Comparison of ENCODE assay signal across 8 cellular contexts in the genomic region with DNA sequence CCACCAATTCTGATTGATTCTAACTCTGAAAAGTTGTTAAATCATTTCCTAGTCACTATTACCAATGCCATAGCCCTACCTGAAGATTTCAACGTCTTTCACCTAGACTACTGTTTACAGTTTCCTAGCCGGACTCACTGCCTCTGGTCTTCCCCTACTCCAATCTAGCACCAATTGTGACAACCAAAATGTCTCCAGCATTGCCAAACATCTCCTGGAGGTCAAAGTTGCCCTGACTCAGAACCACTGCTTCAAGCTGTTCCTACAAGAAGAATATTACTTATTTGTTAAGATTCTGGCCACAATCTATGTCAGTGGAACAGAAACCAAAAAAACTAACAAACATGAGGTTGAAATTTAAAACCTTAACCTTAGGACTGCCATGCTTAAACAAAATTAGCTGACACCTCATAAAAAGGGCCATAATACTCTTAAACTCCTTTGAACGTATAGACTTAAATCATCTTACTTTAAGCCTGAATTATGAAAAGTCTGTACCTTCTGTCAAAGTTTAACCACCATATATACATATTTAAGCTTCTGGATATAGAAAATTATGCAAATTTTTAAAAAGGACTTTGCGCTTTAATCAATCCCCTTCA. TPM values are rescaled to one million over a fixed set of nuclear protein-coding genes. Genes with fewer than 3 reads are reported as not detected.
DNase-seq lines count a peak whose midpoint lies in the region; ATAC-seq and TF ChIP-seq lines count a peak whose summit lies in the region.

No MANE protein-coding gene starts in this region.

- H3K27me3 Mint-ChIP-seq in chondrocyte (ENCODE audit: low read depth), result no peaks in the 10 kb centered on the region
- no peaks in the 10 kb centered on the region for H3K27me3 Mint-ChIP-seq in natural killer cell (ENCODE audit: low read depth in 2 of 2)

- H3K4me3 Mint-ChIP-seq in chondrocyte (ENCODE audit: unreplicated experiment) (peak overlapping the region; percentile 82), natural killer cell (peak overlapping the region; percentile 84)

- H3K36me3 ChIP-seq in BLaER1 treated with 17β-estradiol and CSF1 and Interleukin-3, amounts not matched to agents 10 nM and 100 nM, result peaks cover 38 to 58% (median 56%) of the 10 kb centered on the region in 11 experiments
- H3K36me3 ChIP-seq in Karpas-422 (ENCODE audit: insufficient read depth, low read length), result peaks cover 13% of the 10 kb centered on the region

- no peak for TF ChIP-seq CTCF in chondrocyte (IDR thresholded peaks at IDR 0.05)
- no peak for TF ChIP-seq CTCF in natural killer cell (IDR thresholded peaks at IDR 0.05)

- H3K9me3 ChIP-seq in BLaER1 treated with 17β-estradiol and CSF1 and Interleukin-3, amounts not matched to agents 10 nM and 100 nM (replicated peaks in 1 of 11), result no peaks in the 10 kb centered on the region
- no peaks in the 10 kb centered on the region for H3K9me3 ChIP-seq in Karpas-422 (ENCODE audit: low read length)

- H3K4me1 Mint-ChIP-seq in chondrocyte (ENCODE audit: low read depth) (peaks cover 37% of the 10 kb centered on the region), natural killer cell (peaks cover 33 to 39% of the 10 kb centered on the region in 2 donors)

- H3K27me3 ChIP-seq in BLaER1 treated with 17β-estradiol and CSF1 and Interleukin-3, amounts not matched to agents 10 nM and 100 nM, result no peaks in the 10 kb centered on the region
- H3K27me3 ChIP-seq in Karpas-422 (ENCODE audit: low read length), result no peaks in the 10 kb centered on the region

- no peak for ATAC-seq in natural killer cell

- H3K36me3 Mint-ChIP-seq in chondrocyte (ENCODE audit: low read depth), result peaks cover 9% of the 10 kb centered on the region
- no peaks in the 10 kb centered on the region for H3K36me3 Mint-ChIP-seq in natural killer cell

- H3K79me2 ChIP-seq in Karpas-422 (ENCODE audit: low read length), result peaks cover 65% of the 10 kb centered on the region

- intact Hi-C loops in natural killer cell (cut with micrococcal nuclease), result loop anchor here (1.0 to 10.0 kb wide), 7 partner anchors 42 to 506 kb away; a partner anchor contains a TSS

- DNase-seq in Karpas-422 (peak; percentile 73), chondrocyte (ENCODE audit: low spot score) (no peak), natural killer cell (no peak), iPS-NIHi11 (ENCODE audit: low spot score) (no peak), COR-L47 (lab: John Stamatoyannopoulos, UW) (no peak), NOMO-1 treated with dmso at 0.1 percent for 144 hours (lab: John Stamatoyannopoulos, UW; ENCODE audit: unreplicated experiment) (no peak), NCI-H1436 treated with DMSO at 0.1 percent for 48 hours (lab: John Stamatoyannopoulos, UW) (no peak)

- peak overlapping the region; percentile 27 for H3K27ac Mint-ChIP-seq in chondrocyte (ENCODE audit: unreplicated experiment)
- peak overlapping the region; percentile 86 to 88 for H3K27ac Mint-ChIP-seq in natural killer cell

- peak overlapping the region in 6 of 11 experiments; percentile 96 to 99 (median 97); a peak in 11 of 22 replicates for H3K27ac ChIP-seq in BLaER1 treated with 17β-estradiol and CSF1 and Interleukin-3, amounts not matched to agents 10 nM and 100 nM
- peak overlapping the region; percentile 89 for H3K27ac ChIP-seq in Karpas-422 (ENCODE audit: low read length)

- H3K4me1 ChIP-seq in BLaER1 treated with 17β-estradiol and CSF1 and Interleukin-3, amounts not matched to agents 10 nM and 100 nM, result peaks cover 35 to 50% (median 42%) of the 10 kb centered on the region in 10 experiments
- H3K4me1 ChIP-seq in Karpas-422 (ENCODE audit: low read length), result peaks cover 42% of the 10 kb centered on the region

- H3K4me2 ChIP-seq in BLaER1 treated with 17β-estradiol and CSF1 and Interleukin-3, amounts not matched to agents 10 nM and 100 nM, result peak overlapping the region; percentile 70 to 93 (median 86)
- H3K4me2 ChIP-seq in Karpas-422 (ENCODE audit: low read depth, low read length, poor library complexity, severe bottlenecking), result peak overlapping the region; percentile 84

- peaks cover 55 to 65% (median 58%) of the 10 kb centered on the region in 11 experiments; a peak in 21 of 22 replicates for H4K20me1 ChIP-seq in BLaER1 treated with 17β-estradiol and CSF1 and Interleukin-3, amounts not matched to agents 10 nM and 100 nM
- peaks cover 17% of the 10 kb centered on the region for H4K20me1 ChIP-seq in Karpas-422 (ENCODE audit: insufficient read depth, low read depth, low read length)

- H3K9ac ChIP-seq in BLaER1 treated with 17β-estradiol and CSF1 and Interleukin-3, amounts not matched to agents 10 nM and 100 nM, result peak overlapping the region; percentile 96 to 99 (median 98)
- peak overlapping the region; percentile 95 for H3K9ac ChIP-seq in Karpas-422 (ENCODE audit: low read length)

- H3K9me3 Mint-ChIP-seq in chondrocyte (ENCODE audit: low read depth) (no peaks in the 10 kb centered on the region), natural killer cell (no peaks in the 10 kb centered on the region)

- no peaks in the 10 kb centered on the region for H3K9me2 ChIP-seq in Karpas-422 (replicated peaks; ENCODE audit: insufficient read depth, low read length)

- no peak overlapping the region for H2AFZ ChIP-seq in Karpas-422 (ENCODE audit: low read length)

- peak overlapping the region; percentile 86 to 98 (median 94) for H3K4me3 ChIP-seq in BLaER1 treated with 17β-estradiol and CSF1 and Interleukin-3, amounts not matched to agents 10 nM and 100 nM
- peak overlapping the region; percentile 97 for H3K4me3 ChIP-seq in Karpas-422 (ENCODE audit: low read length)

RNA-seq across cellular contexts. Expression of a gene that starts 2.1 kb away (rescaled TPM):
- 66.2 and 96.6 TPM in 2 replicates for total RNA-seq in Karpas-422 (2014; rRNA removed; shearing (Covaris generic); ENCODE audit: low replicate concordance)
- total RNA-seq in chondrocyte, result 53.3 to 61.3 TPM (median 53.8 TPM) in 3 replicates
- total RNA-seq in natural killer cell, result 10 to 100 TPM; 80.1 to 99.9 (median 99.8) TPM
